1 cellular context compared by ENCODE assay signal in the genomic region with DNA sequence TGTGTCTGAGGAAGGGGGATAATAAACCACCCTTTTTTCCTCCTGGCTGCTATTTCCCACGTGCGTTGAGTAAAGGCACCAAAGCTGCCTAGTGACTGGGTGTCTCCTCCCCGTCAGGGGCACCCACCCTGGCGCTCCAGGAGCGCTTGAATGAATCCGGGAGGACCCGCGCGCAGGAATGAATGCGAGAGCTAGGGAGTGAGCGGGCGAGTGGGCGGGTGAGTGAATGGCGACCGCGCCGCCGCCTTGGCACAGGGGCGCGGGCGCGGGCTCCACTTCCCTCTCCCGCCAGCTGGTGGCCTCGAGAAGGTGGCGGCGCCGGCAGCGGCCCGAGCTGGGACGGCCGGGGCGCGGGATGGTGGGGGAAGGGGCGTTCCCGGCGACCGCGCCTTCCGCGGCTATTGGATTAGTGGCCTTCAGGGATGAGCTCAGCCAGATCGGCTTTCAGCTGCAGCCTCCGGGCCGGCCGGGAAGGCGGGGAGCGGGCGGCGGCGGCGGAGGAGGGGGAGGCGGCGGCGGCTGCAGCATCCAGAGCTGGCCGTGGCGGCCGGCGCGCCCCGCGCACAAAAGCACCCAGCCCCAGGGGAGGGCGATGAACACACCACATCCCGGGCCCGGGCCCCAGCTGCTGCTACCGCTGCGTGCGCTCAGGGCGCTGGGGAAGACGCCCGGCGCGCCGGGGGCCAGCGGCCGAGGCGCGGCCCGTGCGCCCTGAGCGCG.
TF ChIP-seq lines count a peak whose summit lies in the region.

Gene SPSB4 (plus strand): TSS at position 435 of the 720 bp plus-strand sequence. CDS start 14,758 bp downstream, outside the sequence.

TF ChIP-seq in GM23338, 12 proteins besides CTCF, POLR2A, EP300 and RAD21 (continued from another document):
- TF ChIP-seq ETS1 (IDR thresholded peaks at IDR 0.05) (no peak), ZNF331 (CRISPR knock-in tag; IDR thresholded peaks at IDR 0.05; ENCODE audit: low read depth) (peak; percentile 93), CREB1 (CRISPR knock-in tag; IDR thresholded peaks at IDR 0.05; ENCODE audit: low read depth) (peak; percentile 4; the same call in 1 of the 2 replicates), POLR2AphosphoS5 (IDR thresholded peaks at IDR 0.05; ENCODE audit: low read depth) (peak; percentile 31; the same call in 1 of the 2 replicates), NANOG (IDR thresholded peaks at IDR 0.05; ENCODE audit: borderline replicate concordance) (no peak)
